ENCODE assay signal across 8 cellular contexts in genomic region chr3:119937229-119937628, GRCh38.
DNase-seq lines count a peak whose midpoint lies in the region; ATAC-seq lines count a peak whose summit lies in the region.

No MANE protein-coding gene starts in this region.

- ATAC-seq in GM19468 (IDR thresholded peaks at IDR 0.05; ENCODE audit: extremely low read depth, unreplicated experiment) (peak; percentile 96), HG03521 (IDR thresholded peaks at IDR 0.05; ENCODE audit: unreplicated experiment) (peak; percentile 97)
- ATAC-seq in stimulated activated naive CD8-positive, alpha-beta T cell treated with anti-CD3 and anti-CD28 coated beads, Interleukin-15, amount 100 ng/mL, for 72 hours: peak; percentile 100

- peaks cover 41 to 56% (median 50%) of the 10 kb centered on the region in 4 donors for H3K4me1 Mint-ChIP-seq in CD4-positive, alpha-beta memory T cell
- peaks cover 62% of the 10 kb centered on the region for H3K4me1 Mint-ChIP-seq in activated naive CD8-positive, alpha-beta T cell (ENCODE audit: low read depth)
- H3K4me1 Mint-ChIP-seq in stimulated activated naive CD8-positive, alpha-beta T cell treated with anti-CD3 and anti-CD28 coated beads, Interleukin-15, amount 100 ng/mL, for 72 hours: peaks cover 38% of the 10 kb centered on the region

- H3K36me3 ChIP-seq in CD4-positive, alpha-beta memory T cell (ENCODE audit: insufficient read depth, low read length): no peaks in the 10 kb centered on the region

- peak overlapping the region; percentile 41 to 79 (median 68) for H3K4me3 Mint-ChIP-seq in CD4-positive, alpha-beta memory T cell
- H3K4me3 Mint-ChIP-seq in activated naive CD8-positive, alpha-beta T cell: peak overlapping the region; percentile 77
- peak overlapping the region; percentile 71 to 91 for H3K4me3 Mint-ChIP-seq in stimulated activated naive CD8-positive, alpha-beta T cell treated with anti-CD3 and anti-CD28 coated beads, Interleukin-15, amount 100 ng/mL, for 72 hours

- H3K27me3 ChIP-seq in CD4-positive, alpha-beta memory T cell (ENCODE audit: insufficient read depth, low read length): no peaks in the 10 kb centered on the region

- peaks cover 0 to 6% of the 10 kb centered on the region in 2 donors for H3K36me3 Mint-ChIP-seq in CD4-positive, alpha-beta memory T cell
- H3K36me3 Mint-ChIP-seq in activated naive CD8-positive, alpha-beta T cell: peaks cover 5% of the 10 kb centered on the region

- H3K27me3 Mint-ChIP-seq in CD4-positive, alpha-beta memory T cell: no peaks in the 10 kb centered on the region
- H3K27me3 Mint-ChIP-seq in activated naive CD8-positive, alpha-beta T cell: no peaks in the 10 kb centered on the region
- no peaks in the 10 kb centered on the region for H3K27me3 Mint-ChIP-seq in stimulated activated naive CD8-positive, alpha-beta T cell treated with anti-CD3 and anti-CD28 coated beads, Interleukin-15, amount 100 ng/mL, for 72 hours

- intact Hi-C loops in CD4-positive, alpha-beta memory T cell (cut with micrococcal nuclease): no loop called here

- H3K4me3 ChIP-seq in CD4-positive, alpha-beta memory T cell (ENCODE audit: low read length in 2 of 2): no peak overlapping the region

- CTCF ChIA-PET in CD4-positive, alpha-beta memory T cell (lab: Charles Lee; ENCODE audit: partially characterized antibody): no interaction called here

- H3K4me1 ChIP-seq in CD4-positive, alpha-beta memory T cell (ENCODE audit: insufficient read depth, low read length): peaks cover 26% of the 10 kb centered on the region

- no peak overlapping the region for H3K27ac ChIP-seq in CD4-positive, alpha-beta memory T cell (ENCODE audit: low read depth, low read length)

- DNase-seq in CD4-positive, alpha-beta memory T cell: peak; percentile 16 to 43 (median 21)
- peak; percentile 60 to 80 for DNase-seq in stimulated activated naive CD8-positive, alpha-beta T cell treated with anti-CD3 and anti-CD28 coated beads, Interleukin-15, amount 100 ng/mL, for 72 hours
- DNase-seq in HCEC 1CT: no peak
- DNase-seq in NCI-H446 treated with DMSO at 0.1 percent for 48 hours (lab: John Stamatoyannopoulos, UW): no peak
- no peak for DNase-seq in epidermal melanocyte (ENCODE audit: insufficient read length, low spot score)

- peaks cover 0 to 5% (median 0%) of the 10 kb centered on the region in 8 donors for H3K9me3 Mint-ChIP-seq in CD4-positive, alpha-beta memory T cell
- H3K9me3 Mint-ChIP-seq in activated naive CD8-positive, alpha-beta T cell (ENCODE audit: low read depth): no peaks in the 10 kb centered on the region
- H3K9me3 Mint-ChIP-seq in stimulated activated naive CD8-positive, alpha-beta T cell treated with anti-CD3 and anti-CD28 coated beads, Interleukin-15, amount 100 ng/mL, for 72 hours: no peaks in the 10 kb centered on the region

- POLR2A ChIA-PET in CD4-positive, alpha-beta memory T cell (lab: Charles Lee; ENCODE audit: partially characterized antibody): interaction anchor here (0.8 to 1.8 kb wide), 2 partner anchors 157 to 158 kb away, joined by 3 to 5 read pairs; partner anchors contain the start of gene GSK3B

- no peaks in the 10 kb centered on the region for H3K9me3 ChIP-seq in CD4-positive, alpha-beta memory T cell (ENCODE audit: control insufficient read depth in 1 of 2, low read length in 2 of 2)

- peak overlapping the region; percentile 0 to 93 (median 29) for H3K27ac Mint-ChIP-seq in CD4-positive, alpha-beta memory T cell
- H3K27ac Mint-ChIP-seq in activated naive CD8-positive, alpha-beta T cell: peak overlapping the region; percentile 91
- peak overlapping the region; percentile 2 to 94 for H3K27ac Mint-ChIP-seq in stimulated activated naive CD8-positive, alpha-beta T cell treated with anti-CD3 and anti-CD28 coated beads, Interleukin-15, amount 100 ng/mL, for 72 hours

Comparison
In these comparisons a context has a peak if more than half of its experiments do, and no peak if none do; other contexts are left out.
1. DNase-seq: peak in CD4-positive, alpha-beta memory T cell (5 of 5) and stimulated activated naive CD8-positive, alpha-beta T cell treated with anti-CD3 and anti-CD28 coated beads, Interleukin-15, amount 100 ng/mL, for 72 hours (2 of 2); none in HCEC 1CT (single experiment), NCI-H446 treated with DMSO at 0.1 percent for 48 hours (single experiment) and epidermal melanocyte (single experiment).
2. H3K27ac Mint-ChIP-seq: peak in every context shown above with its lines; median percentile 91 in activated naive CD8-positive, alpha-beta T cell; 48 in stimulated activated naive CD8-positive, alpha-beta T cell treated with anti-CD3 and anti-CD28 coated beads, Interleukin-15, amount 100 ng/mL, for 72 hours; 29 in CD4-positive, alpha-beta memory T cell.
3. Peak in every context shown above with its lines, with median percentiles within 50 percentile points of each other: H3K4me3 Mint-ChIP-seq and ATAC-seq.